In genomic region chr20:50115041-50115512, GRCh38 we compare ENCODE assay signal across 8 cellular contexts. TPM values are rescaled to one million over a fixed set of nuclear protein-coding genes. Genes with fewer than 3 reads are reported as not detected.
DNase-seq lines count a peak whose midpoint lies in the region; ATAC-seq and TF ChIP-seq lines count a peak whose summit lies in the region.

No MANE protein-coding gene starts in this region.

- in situ Hi-C loops in astrocyte of the spinal cord (cut with HindIII; ENCODE audit: low sequenced_read_pairs): no loop called here

- peaks cover 51% of the 10 kb centered on the region for H3K4me1 Mint-ChIP-seq in activated naive CD4-positive, alpha-beta T cell treated with anti-CD3 and anti-CD28 coated beads for 36 hours (ENCODE audit: low read depth)
- peaks cover 41% of the 10 kb centered on the region for H3K4me1 Mint-ChIP-seq in type B pancreatic cell (ENCODE audit: unreplicated experiment)

- H3K9me3 Mint-ChIP-seq in activated naive CD4-positive, alpha-beta T cell treated with anti-CD3 and anti-CD28 coated beads for 36 hours: no peaks in the 10 kb centered on the region
- H3K9me3 Mint-ChIP-seq in type B pancreatic cell: no peaks in the 10 kb centered on the region

- peaks cover 8% of the 10 kb centered on the region for H3K36me3 Mint-ChIP-seq in activated naive CD4-positive, alpha-beta T cell treated with anti-CD3 and anti-CD28 coated beads for 36 hours (ENCODE audit: low read depth)
- H3K36me3 Mint-ChIP-seq in type B pancreatic cell: peaks cover 3% of the 10 kb centered on the region

- intact Hi-C loops in activated naive CD4-positive, alpha-beta T cell treated with anti-CD3 and anti-CD28 coated beads for 36 hours (cut with micrococcal nuclease): loop anchor here (1.0 to 10.0 kb wide), 3 partner anchors 32 to 620 kb away; partner anchors contain the start of gene PARD6B
- intact Hi-C loops in lower lobe of right lung (cut with DNase I) (no loop called here), posterior cingulate gyrus (cut with DNase I) (loop anchor here (5.0 kb wide), 1 partner anchor 37 kb away; the partner anchor contains the start of gene PEDS1), mucosa of descending colon (cut with DNase I, micrococcal nuclease) (no loop called here)

- no peaks in the 10 kb centered on the region for H3K36me3 ChIP-seq in lower lobe of right lung
- no peaks in the 10 kb centered on the region for H3K36me3 ChIP-seq in mucosa of descending colon (ENCODE audit: low read depth)

- peaks cover 47% of the 10 kb centered on the region for H3K4me1 ChIP-seq in lower lobe of right lung
- peaks cover 32% of the 10 kb centered on the region for H3K4me1 ChIP-seq in mucosa of descending colon (ENCODE audit: low read depth)

- H3K4me3 ChIP-seq in astrocyte of the spinal cord (ENCODE audit: low read depth, low read length): peak overlapping the region; percentile 55
- H3K4me3 ChIP-seq in lower lobe of right lung: peak overlapping the region; percentile 59
- no peak overlapping the region for H3K4me3 ChIP-seq in mucosa of descending colon

- peak overlapping the region; percentile 86 for H3K27ac Mint-ChIP-seq in activated naive CD4-positive, alpha-beta T cell treated with anti-CD3 and anti-CD28 coated beads for 36 hours
- H3K27ac Mint-ChIP-seq in type B pancreatic cell: peak overlapping the region; percentile 91

- H3K4me3 Mint-ChIP-seq in activated naive CD4-positive, alpha-beta T cell treated with anti-CD3 and anti-CD28 coated beads for 36 hours: peak overlapping the region; percentile 89
- peak overlapping the region; percentile 86 for H3K4me3 Mint-ChIP-seq in type B pancreatic cell

- no peaks in the 10 kb centered on the region for H3K27me3 ChIP-seq in lower lobe of right lung (ENCODE audit: low read depth)

- ATAC-seq in lower lobe of right lung: no peak
- ATAC-seq in mucosa of descending colon: no peak

- TF ChIP-seq CTCF in astrocyte of the spinal cord (IDR thresholded peaks at IDR 0.05; ENCODE audit: low read depth, low read length) (no peak), lower lobe of right lung (IDR thresholded peaks at IDR 0.05) (no peak), type B pancreatic cell (conservative IDR thresholded peaks at IDR 0.05) (no peak), mucosa of descending colon (IDR thresholded peaks at IDR 0.05) (no peak)

- H3K27ac ChIP-seq in lower lobe of right lung: peak overlapping the region; percentile 66

- DNase-seq in activated naive CD4-positive, alpha-beta T cell treated with anti-CD3 and anti-CD28 coated beads for 36 hours: no peak
- no peak for DNase-seq in activated naive CD4-positive, alpha-beta T cell treated with Interleukin-2 at 50 U/mL for 16 hours
- DNase-seq in astrocyte of the spinal cord (ENCODE audit: low read depth, low spot score) (no peak), lower lobe of right lung (no peak), type B pancreatic cell (ENCODE audit: extremely low spot score, unreplicated experiment) (no peak), posterior cingulate gyrus (no peak), NCI-H1436 (lab: John Stamatoyannopoulos, UW) (no peak), mucosa of descending colon (no peak)

- CTCF ChIA-PET in activated naive CD4-positive, alpha-beta T cell treated with anti-CD3 and anti-CD28 coated beads for 36 hours (lab: Charles Lee): interaction anchor here (0.8 to 10.2 kb wide), 10 partner anchors 19 to 136 kb away, joined by 3 to 164 read pairs (median 8); partner anchors contain the start of gene PEDS1

- H3K9me3 ChIP-seq in lower lobe of right lung: no peaks in the 10 kb centered on the region
- H3K9me3 ChIP-seq in mucosa of descending colon: no peaks in the 10 kb centered on the region

- no peaks in the 10 kb centered on the region for H3K27me3 Mint-ChIP-seq in activated naive CD4-positive, alpha-beta T cell treated with anti-CD3 and anti-CD28 coated beads for 36 hours (ENCODE audit: low read depth)
- H3K27me3 Mint-ChIP-seq in type B pancreatic cell: no peaks in the 10 kb centered on the region

RNA-seq across cellular contexts. Expression of gene UBE2V1, which starts 2.1 kb away (rescaled TPM):
- 100 to 1,000 TPM; 124 to 137 TPM for total RNA-seq in activated naive CD4-positive, alpha-beta T cell treated with anti-CD3 and anti-CD28 coated beads for 36 hours
- 83.4 TPM for total RNA-seq in lower lobe of right lung
- total RNA-seq in type B pancreatic cell (ENCODE audit: low replicate concordance): 90.5 and 117 TPM in 2 replicates
- total RNA-seq in mucosa of descending colon: 10 to 100 TPM; 90.1 to 94.4 (median 94.1) TPM

RNA-seq across cellular contexts. Expression of gene PEDS1, which starts 38.4 kb away (rescaled TPM):
- 10 to 100 TPM; 10.4 to 11.2 TPM for total RNA-seq in activated naive CD4-positive, alpha-beta T cell treated with anti-CD3 and anti-CD28 coated beads for 36 hours
- total RNA-seq in lower lobe of right lung (27.8 TPM), type B pancreatic cell (ENCODE audit: low replicate concordance) (29.9 and 42.9 TPM in 2 replicates), mucosa of descending colon (10 to 100 TPM; 21.2 to 34.3 (median 23.3) TPM)

Comparison
In these comparisons a context has a peak if more than half of its experiments do, and no peak if none do; other contexts are left out.
1. intact Hi-C loops: an anchor here in activated naive CD4-positive, alpha-beta T cell treated with anti-CD3 and anti-CD28 coated beads for 36 hours (1.0 to 10.0 kb wide) and posterior cingulate gyrus (5.0 kb wide); none called in lower lobe of right lung and mucosa of descending colon.